In the genomic region with DNA sequence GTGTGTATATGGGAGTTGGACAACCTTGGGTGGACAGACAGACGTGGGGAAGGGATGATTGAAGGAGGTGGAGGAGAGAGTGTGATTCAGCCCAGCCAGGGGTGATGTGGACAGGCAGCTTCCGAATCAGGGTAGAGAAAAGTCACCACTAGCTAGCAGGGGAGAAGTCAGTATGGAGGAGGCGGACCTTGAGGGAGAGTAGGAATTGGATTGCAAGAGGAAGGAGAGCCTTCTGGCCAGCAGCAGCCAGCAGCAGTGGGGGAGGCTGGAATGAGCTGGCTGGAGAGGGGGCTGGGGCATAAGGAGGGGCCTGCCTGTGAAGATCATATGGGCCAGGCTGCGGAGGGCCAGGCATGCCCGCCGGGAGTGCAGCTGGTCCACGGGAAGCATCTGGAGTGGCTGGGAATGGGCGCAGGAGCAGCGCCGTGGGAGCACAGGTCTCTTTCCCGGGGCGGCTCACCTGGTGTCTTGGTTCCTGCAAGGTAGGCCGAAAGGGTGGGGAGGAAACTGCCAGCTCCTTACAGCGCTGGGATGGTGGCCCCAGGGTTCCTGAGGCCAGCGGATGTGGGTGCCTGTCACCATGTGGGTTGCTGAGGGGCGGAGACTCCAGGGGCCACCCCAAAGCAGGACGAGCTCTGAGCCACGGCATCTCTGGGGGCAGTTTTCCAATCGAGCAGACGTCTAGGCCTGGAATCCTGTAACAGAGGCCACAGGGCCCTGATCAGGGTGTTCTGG, we compare ENCODE assay signal across 8 cellular contexts.
DNase-seq lines count a peak whose midpoint lies in the region; ATAC-seq and TF ChIP-seq lines count a peak whose summit lies in the region.

No MANE protein-coding gene starts in this region.

- no peaks in the 10 kb centered on the region for H3K9me3 ChIP-seq in BE2C
- H3K9me3 ChIP-seq in mesodermal cell (ENCODE audit: control insufficient read depth, low read length): no peaks in the 10 kb centered on the region
- H3K9me3 ChIP-seq in aorta (ENCODE audit: control insufficient read depth, low read length): no peaks in the 10 kb centered on the region

- in situ Hi-C loops in astrocyte of the cerebellum (cut with HindIII; ENCODE audit: low sequenced_read_pairs): no loop called here

- peak; percentile 78 for DNase-seq in BE2C
- DNase-seq in astrocyte of the cerebellum (ENCODE audit: low read depth): no peak
- DNase-seq in stimulated activated naive CD8-positive, alpha-beta T cell treated with anti-CD3 and anti-CD28 coated beads, Interleukin-15, Interleukin-2, amounts not matched to agents 100 U/mL and 50 U/mL, for 24 hours: peak; percentile 82
- DNase-seq in aorta: no peak

- H3K27me3 ChIP-seq in BE2C: no peaks in the 10 kb centered on the region
- no peaks in the 10 kb centered on the region for H3K27me3 ChIP-seq in aorta (ENCODE audit: control insufficient read depth in 1 of 2, insufficient read depth in 2 of 2, low read length in 1 of 2)

- no peak for TF ChIP-seq CTCF in BE2C (IDR thresholded peaks at IDR 0.05; ENCODE audit: low read depth, low read length)
- TF ChIP-seq CTCF in astrocyte of the cerebellum (IDR thresholded peaks at IDR 0.05; ENCODE audit: low read depth, low read length, missing control alignments): no peak

- WGBS in mesodermal cell (ENCODE audit: insufficient coverage in 2 of 2), 2 experiments: 67 to 72% methylated on average over 20 of the region's 20 CpGs
- 73 to 81% methylated on average over 20 of the region's 20 CpGs for WGBS in aorta, 2 donors

- intact Hi-C loops in aorta (cut with DNase I): loop anchor here in 1 of 2 donors (5.0 kb wide), 1 partner anchor 49 kb away; no protein-coding TSS in a partner anchor

- ATAC-seq in SK-N-SH treated with all-trans-retinoic acid at 6 μM for 48 hours (no peak), HG02763 (IDR thresholded peaks at IDR 0.05; ENCODE audit: unreplicated experiment) (no peak), aorta (ENCODE audit: low FRiP score) (no peak), HG02884 (IDR thresholded peaks at IDR 0.05; ENCODE audit: unreplicated experiment) (no peak)
- peak; percentile 76 for ATAC-seq in stimulated activated naive CD8-positive, alpha-beta T cell treated with anti-CD3 and anti-CD28 coated beads, Interleukin-15, Interleukin-2, amounts not matched to agents 100 U/mL and 50 U/mL, for 24 hours

- peaks cover 58% of the 10 kb centered on the region for H3K4me1 ChIP-seq in BE2C
- peaks cover 57% of the 10 kb centered on the region for H3K4me1 ChIP-seq in mesodermal cell (ENCODE audit: control insufficient read depth, insufficient read depth, low read length, poor library complexity, severe bottlenecking)
- H3K4me1 ChIP-seq in aorta (ENCODE audit: control insufficient read depth in 1 of 2, insufficient read depth in 2 of 2, low read length in 2 of 2): peaks cover 0 to 3% of the 10 kb centered on the region in 2 donors

- no peaks in the 10 kb centered on the region for H3K36me3 ChIP-seq in BE2C
- peaks cover 12% of the 10 kb centered on the region for H3K36me3 ChIP-seq in mesodermal cell (ENCODE audit: control insufficient read depth, insufficient read depth, low read length)
- H3K36me3 ChIP-seq in aorta (ENCODE audit: control insufficient read depth in 1 of 2, insufficient read depth in 2 of 2, low read length in 1 of 2): no peaks in the 10 kb centered on the region

- H3K4me3 ChIP-seq in BE2C (ENCODE audit: low read depth, low read length) (peak overlapping the region; percentile 97), astrocyte of the cerebellum (ENCODE audit: low read depth, low read length) (peak overlapping the region; percentile 88), mesodermal cell (ENCODE audit: extremely low read depth, insufficient read depth, low read length, poor library complexity, severe bottlenecking) (peak overlapping the region; percentile 87), aorta (ENCODE audit: low read length in 2 of 2) (no peak overlapping the region)

- H3K27ac ChIP-seq in mesodermal cell (ENCODE audit: low read depth, low read length, severe bottlenecking) (peak overlapping the region; percentile 71), aorta (ENCODE audit: low read depth in 1 of 2, low read length in 2 of 2) (peak overlapping the region in 1 of 2 donors; percentile 1)

TF ChIP-seq in SK-N-SH treated with all-trans-retinoic acid at 6 μM for 48 hours, 23 proteins besides CTCF, POLR2A, EP300 and RAD21:
- TF ChIP-seq TCF4 (CRISPR knock-in tag; IDR thresholded peaks at IDR 0.05; ENCODE audit: borderline replicate concordance) (peak; percentile 32; the same call in 1 of the 2 replicates), TSHZ2 (CRISPR knock-in tag; IDR thresholded peaks at IDR 0.05) (no peak)
TF ChIP-seq in SK-N-SH treated with all-trans-retinoic acid at 6 μM for 48 hours: peak in this region for 1.

Comparison
In these comparisons a context has a peak if more than half of its experiments do, and no peak if none do; other contexts are left out.
1. DNase-seq: peak in BE2C (single experiment) and stimulated activated naive CD8-positive, alpha-beta T cell treated with anti-CD3 and anti-CD28 coated beads, Interleukin-15, Interleukin-2, amounts not matched to agents 100 U/mL and 50 U/mL, for 24 hours (single experiment); none in astrocyte of the cerebellum (single experiment) and aorta (0 of 2).
2. H3K4me3 ChIP-seq: peak in BE2C (single experiment), astrocyte of the cerebellum (single experiment) and mesodermal cell (single experiment); none in aorta (0 of 2).